Comparison of ENCODE assay signal across 25 cellular contexts in genomic region chr1:98333406-98333805, GRCh38.
"Had no signal": no experiment of that assay in that cellular context is flagged by ENCODE, and none has a peak within 500 bp of the region (broad histone marks: within the 10 kb centered on the region; RNA-seq: fewer than 3 reads in every experiment).

No MANE protein-coding gene starts in this region.

- DNase-seq: activated CD4-positive, alpha-beta T cell treated with anti-CD3 and anti-CD28 coated beads for 4 hours; activated CD4-positive, alpha-beta T cell treated with anti-CD3 and anti-CD28 coated beads, Interleukin-2, amount 50 U/mL, for 48 hours; activated CD4-positive, CD25-positive, alpha-beta regulatory T cell; activated CD8-positive, alpha-beta memory T cell treated with anti-CD3 and anti-CD28 coated beads, Interleukin-2, amount 50 U/mL, for 48 hours; activated naive CD4-positive, alpha-beta T cell; activated T-cell treated with anti-CD3 and anti-CD28 coated beads, Interleukin-2, amount 50 U/mL, for 4 hours; gastrocnemius medialis; head of caudate nucleus; hypothalamus; left cardiac atrium; mucosa of descending colon; occipital lobe; retina; sigmoid colon; stimulated activated CD4-positive, alpha-beta T cell treated with anti-CD3 and anti-CD28 coated beads, Interleukin-2, amount 100 ng/mL, for 48 hours; stimulated activated CD8-positive, alpha-beta memory T cell treated with anti-CD3 and anti-CD28 coated beads, Interleukin-4, amount 100 ng/mL, for 48 hours; stimulated activated naive B cell treated with anti-CD40 and anti-IgM and Interleukin-4, amounts not matched to agents 10 μg/mL and 1 μg/mL and 100 μg/mL, for 72 hours; trophoblast cell had no signal

- H3K27me3 Mint-ChIP-seq: activated naive CD8-positive, alpha-beta T cell; central memory CD8-positive, alpha-beta T cell; stimulated activated naive B cell treated with anti-CD40 and anti-IgM and Interleukin-4, amounts not matched to agents 10 μg/mL and 1 μg/mL and 100 μg/mL, for 72 hours had no signal

- H3K36me3 Mint-ChIP-seq: activated naive CD8-positive, alpha-beta T cell; stimulated activated naive B cell treated with anti-CD40 and anti-IgM and Interleukin-4, amounts not matched to agents 10 μg/mL and 1 μg/mL and 100 μg/mL, for 72 hours had no signal

- H3K4me1 ChIP-seq: esophagus muscularis mucosa, gastrocnemius medialis, sigmoid colon, vagina had no signal

- ATAC-seq: activated T-cell treated with anti-CD3 and anti-CD28 coated beads, Interleukin-2, amount 50 U/mL, for 4 hours; gastrocnemius medialis; left cardiac atrium; mucosa of descending colon; stimulated activated naive B cell treated with anti-CD40 and anti-IgM and Interleukin-4, amounts not matched to agents 10 μg/mL and 1 μg/mL and 100 μg/mL, for 72 hours had no signal

- H3K27ac Mint-ChIP-seq: activated naive CD8-positive, alpha-beta T cell; activated T-helper 2 cell treated with anti-CD3 and anti-CD28 coated beads, Interferon-gamma antibody, Interleukin-2, Interleukin-4, amounts not matched to agents 10 μg/mL and 5 μg/mL and 100 μg/mL, durations not matched to agents 14 hours and 24 hours and 36 hours; stimulated activated naive B cell treated with anti-CD40 and anti-IgM and Interleukin-4, amounts not matched to agents 10 μg/mL and 1 μg/mL and 100 μg/mL, for 72 hours had no signal

- H3K27ac ChIP-seq: coronary artery, esophagus muscularis mucosa, gastrocnemius medialis, sigmoid colon, vagina had no signal

- H3K9me3 Mint-ChIP-seq: activated T-cell treated with anti-CD3 and anti-CD28 coated beads, Interleukin-2, amount 50 U/mL, for 4 hours; activated T-helper 2 cell treated with anti-CD3 and anti-CD28 coated beads, Interferon-gamma antibody, Interleukin-2, Interleukin-4, amounts not matched to agents 10 μg/mL and 5 μg/mL and 100 μg/mL, durations not matched to agents 14 hours and 24 hours and 36 hours; neural crest cell had no signal

- H3K9me3 ChIP-seq: esophagus muscularis mucosa, gastrocnemius medialis, mucosa of descending colon, sigmoid colon, vagina had no signal

- H3K4me3 Mint-ChIP-seq: activated naive CD8-positive, alpha-beta T cell; activated T-cell treated with anti-CD3 and anti-CD28 coated beads, Interleukin-2, amount 50 U/mL, for 4 hours; central memory CD8-positive, alpha-beta T cell; neural crest cell; stimulated activated naive B cell treated with anti-CD40 and anti-IgM and Interleukin-4, amounts not matched to agents 10 μg/mL and 1 μg/mL and 100 μg/mL, for 72 hours had no signal

- H3K36me3 ChIP-seq: esophagus muscularis mucosa, gastrocnemius medialis, sigmoid colon, vagina had no signal

- H3K27me3 ChIP-seq: esophagus muscularis mucosa, gastrocnemius medialis, sigmoid colon, vagina had no signal

- H3K4me3 ChIP-seq: coronary artery, esophagus muscularis mucosa, gastrocnemius medialis, mucosa of descending colon, sigmoid colon, vagina had no signal
